In the genomic region with DNA sequence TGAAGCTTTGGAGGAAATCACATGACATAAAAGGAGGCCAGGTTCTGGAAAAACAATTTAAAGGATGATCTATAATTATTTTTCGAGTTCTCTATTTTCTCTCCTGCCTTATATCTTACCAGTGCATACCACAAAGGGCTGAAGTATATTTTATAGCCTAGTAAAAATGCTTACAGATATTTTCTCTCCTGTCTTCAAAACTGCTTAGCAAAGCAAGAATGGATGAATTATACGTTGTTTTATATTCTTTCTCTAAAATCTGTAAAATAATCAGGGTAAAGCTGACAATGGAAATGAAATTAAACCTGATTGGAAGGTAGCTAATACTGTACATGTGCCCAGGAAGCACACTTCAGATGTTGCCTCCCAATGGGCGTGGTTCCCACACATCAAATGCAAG, we compare ENCODE assay signal across 8 cellular contexts.
"Had no signal": no experiment of that assay in that cellular context is flagged by ENCODE, and none has a peak within 500 bp of the region (broad histone marks: within the 10 kb centered on the region; RNA-seq: fewer than 3 reads in every experiment).

No MANE protein-coding gene starts in this region.

- ATAC-seq: GM12878 had no signal

- DNase-seq: GDM1, GF-D8 had no signal

- FAIRE-seq: G401.6, GM12878, GM12891, GM12892, GM18507, GM19239 had no signal

- H3K4me3 ChIP-seq: GM12878 had no signal
